Comparison of ENCODE assay signal across 21 cellular contexts in genomic region chr3:10763817-10764313, GRCh38. TPM values are rescaled to one million over a fixed set of nuclear protein-coding genes. Genes with fewer than 3 reads are reported as not detected.
DNase-seq lines count a peak whose midpoint lies in the region; ATAC-seq, FAIRE-seq and TF ChIP-seq lines count a peak whose summit lies in the region.
"Had no signal": no experiment of that assay in that cellular context is flagged by ENCODE, and none has a peak within 500 bp of the region (broad histone marks: within the 10 kb centered on the region; RNA-seq: fewer than 3 reads in every experiment).

No MANE protein-coding gene starts in this region.

- H3K27me3 Mint-ChIP-seq in neural crest cell (ENCODE audit: low read depth), result peaks cover 17% of the 10 kb centered on the region

- TF ChIP-seq CTCF in RWPE2 (IDR thresholded peaks at IDR 0.05; ENCODE audit: poor library complexity, severe bottlenecking) (no peak), coronary artery (IDR thresholded peaks at IDR 0.05) (no peak), neural crest cell (conservative IDR thresholded peaks at IDR 0.05) (no peak), GM10248 (IDR thresholded peaks at IDR 0.05; ENCODE audit: control extremely low read depth, extremely low read depth, low read depth, missing control alignments) (no peak)

- no peaks in the 10 kb centered on the region for H3K4me1 ChIP-seq in RWPE2 (ENCODE audit: insufficient read depth, poor library complexity, severe bottlenecking)
- H3K4me1 ChIP-seq: Caco-2 had no signal

- ATAC-seq in RWPE2 (ENCODE audit: low read depth) (no peak), HG03095 (IDR thresholded peaks at IDR 0.05; ENCODE audit: unreplicated experiment) (no peak)
- ATAC-seq: PC-3 had no signal

- no peaks in the 10 kb centered on the region for H3K9me3 ChIP-seq in RWPE2 (ENCODE audit: severe bottlenecking)
- H3K9me3 ChIP-seq: Caco-2 had no signal

- no peaks in the 10 kb centered on the region for H3K27me3 ChIP-seq in RWPE2 (ENCODE audit: insufficient read depth, poor library complexity, severe bottlenecking)

- CTCF ChIA-PET in GM10248 (lab: Yijun Ruan, JAX), result interaction anchor here (0.8 to 2.8 kb wide), 5 partner anchors 8 to 296 kb away, joined by 3 to 7 read pairs (median 4); no protein-coding TSS in a partner anchor

- H3K4me3 ChIP-seq in RWPE2 (ENCODE audit: severe bottlenecking) (no peak overlapping the region), coronary artery (no peak overlapping the region)

- H3K27ac Mint-ChIP-seq in neural crest cell (ENCODE audit: unreplicated experiment), result peak overlapping the region; percentile 79
- H3K27ac Mint-ChIP-seq: CD4-positive, alpha-beta T cell had no signal

- H3K27ac ChIP-seq in RWPE2 (ENCODE audit: poor library complexity, severe bottlenecking), result no peak overlapping the region
- no peak overlapping the region for H3K27ac ChIP-seq in coronary artery
- H3K27ac ChIP-seq: RWPE1 had no signal

- H3K36me3 Mint-ChIP-seq in neural crest cell (ENCODE audit: low read depth), result no peaks in the 10 kb centered on the region

- H3K4me3 Mint-ChIP-seq in neural crest cell, result no peak overlapping the region
- H3K4me3 Mint-ChIP-seq: CD4-positive, alpha-beta T cell had no signal

- peaks cover 9% of the 10 kb centered on the region for H3K4me1 Mint-ChIP-seq in neural crest cell

- H3K36me3 ChIP-seq in RWPE2 (ENCODE audit: low read depth), result no peaks in the 10 kb centered on the region

- no peak for FAIRE-seq in RCC 7860 (lab: Jason Lieb, UNC)
- FAIRE-seq: A204.1, H54 had no signal

- DNase-seq in ELF-1 (ENCODE audit: low read depth, low spot score), result peak; percentile 6
- DNase-seq in RWPE2 (ENCODE audit: low spot score), result peak; percentile 27
- DNase-seq in coronary artery (ENCODE audit: low spot score), result peak; percentile 54
- DNase-seq in neural crest cell (ENCODE audit: low read depth, low spot score), result no peak
- no peak for DNase-seq in GM10248 (ENCODE audit: extremely low spot score)
- no peak for DNase-seq in RCC 7860 (ENCODE audit: low spot score)
- no peak for DNase-seq in T-helper 1 cell
- DNase-seq: Caco-2; CD4-positive, alpha-beta T cell; GDM1; KG1; MV-4-11; NCI-H1417; NCI-H187; NCI-H2107; NCI-H524; PC-3 had no signal

- no peaks in the 10 kb centered on the region for H3K9me3 Mint-ChIP-seq in neural crest cell
- H3K9me3 Mint-ChIP-seq: CD4-positive, alpha-beta T cell had no signal

- POLR2A ChIA-PET in GM10248 (lab: Yijun Ruan, JAX), result no interaction called here

RNA-seq across cellular contexts. Expression of gene SLC6A11, which starts 52.2 kb away (rescaled TPM):
- total RNA-seq in neural crest cell, result 2.1 and 2.6 TPM in 2 replicates
- total RNA-seq: Caco-2; CD4-positive, alpha-beta T cell had no signal

Comparison
In these comparisons a context has a peak if more than half of its experiments do, and no peak if none do; other contexts are left out.
1. DNase-seq: peak in ELF-1 (single experiment), RWPE2 (single experiment) and coronary artery (single experiment); none in neural crest cell (single experiment), GM10248 (single experiment), RCC 7860 (single experiment) and T-helper 1 cell (0 of 5).